In the genomic region with DNA sequence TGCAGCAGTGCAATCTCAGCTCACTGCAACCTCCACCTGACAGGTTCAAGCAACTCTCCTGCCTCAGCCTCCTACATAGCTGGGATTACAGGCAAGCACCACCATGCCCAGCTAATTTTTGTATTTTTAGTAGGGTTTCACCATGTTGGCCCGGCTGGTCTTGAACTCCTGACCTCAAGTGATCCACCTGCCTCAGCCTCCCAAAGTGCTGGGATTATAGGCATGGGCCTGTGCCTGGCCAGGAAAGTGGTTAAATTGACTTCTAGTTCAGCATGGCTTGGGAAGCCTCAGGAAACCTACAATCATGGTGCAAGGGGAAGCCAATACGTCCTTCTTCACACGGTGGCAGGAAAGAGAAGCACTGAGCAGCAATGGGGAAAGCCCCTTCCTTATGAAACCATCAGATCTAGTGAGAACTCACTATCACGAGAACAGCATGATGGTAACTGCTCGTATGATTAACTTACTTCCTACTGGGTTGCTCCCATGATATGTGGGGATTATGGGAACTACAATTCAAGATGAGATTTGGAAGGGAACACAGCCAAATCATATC, we compare ENCODE assay signal across 9 cellular contexts. TPM values are rescaled to one million over a fixed set of nuclear protein-coding genes. Genes with fewer than 3 reads are reported as not detected.
DNase-seq lines count a peak whose midpoint lies in the region; ATAC-seq and TF ChIP-seq lines count a peak whose summit lies in the region.
"Not testable (repeated sequence)": the region's sequence is repeated elsewhere in the genome, so short reads cannot be mapped to it uniquely, and the experiment has no call there.
"Had no signal": no experiment of that assay in that cellular context is flagged by ENCODE, and none has a peak within 500 bp of the region (broad histone marks: within the 10 kb centered on the region; RNA-seq: fewer than 3 reads in every experiment).

No MANE protein-coding gene starts in this region.

- not testable (repeated sequence) for H3K79me2 ChIP-seq in KMS-11 (ENCODE audit: insufficient read depth, low read depth)

- peak overlapping the region; percentile 98 for H3K4me2 ChIP-seq in KMS-11

- H3K4me1 ChIP-seq in KMS-11 (ENCODE audit: low read depth, poor library complexity, severe bottlenecking) (peaks cover 73% of the 10 kb centered on the region), left lung (peaks cover 0 to 49% of the 10 kb centered on the region in 2 donors)

- not testable (repeated sequence) for H3K27me3 ChIP-seq in KMS-11 (ENCODE audit: insufficient read depth, low read depth); left lung

- not testable (repeated sequence) for H4K20me1 ChIP-seq in KMS-11 (ENCODE audit: insufficient read depth)

- H3K9me3 ChIP-seq in left lung: not testable (repeated sequence)

- intact Hi-C loops in activated T-helper 2 cell treated with anti-CD3 and anti-CD28 coated beads, Interferon-gamma antibody, Interleukin-2, Interleukin-4, amounts not matched to agents 10 μg/mL and 5 μg/mL and 100 μg/mL, durations not matched to agents 14 hours and 24 hours and 36 hours (cut with micrococcal nuclease): loop anchor here (1.0 to 10.0 kb wide), 3 partner anchors 55 to 402 kb away; partner anchors contain the start of genes NIT1 and PFDN2
- intact Hi-C loops in left lung (cut with DNase I): not testable (repeated sequence)

- H3K4me1 Mint-ChIP-seq in activated T-helper 2 cell treated with anti-CD3 and anti-CD28 coated beads, Interferon-gamma antibody, Interleukin-2, Interleukin-4, amounts not matched to agents 10 μg/mL and 5 μg/mL and 100 μg/mL, durations not matched to agents 14 hours and 24 hours and 36 hours (ENCODE audit: low read depth): peaks cover 38% of the 10 kb centered on the region

- H2AFZ ChIP-seq in KMS-11 (ENCODE audit: low read depth): peak overlapping the region; percentile 78

- not testable (repeated sequence) for H3K4me3 ChIP-seq in KMS-11 (IDR thresholded peaks at IDR 0.05; ENCODE audit: insufficient read depth, low read depth, low read length)
- H3K4me3 ChIP-seq in left lung: peak overlapping the region in 1 of 2 donors; percentile 58

- peak overlapping the region; percentile 62; the same call in 1 of the 2 replicates for H3K9ac ChIP-seq in KMS-11

- not testable (repeated sequence) for H3K27me3 Mint-ChIP-seq in activated T-helper 2 cell treated with anti-CD3 and anti-CD28 coated beads, Interferon-gamma antibody, Interleukin-2, Interleukin-4, amounts not matched to agents 10 μg/mL and 5 μg/mL and 100 μg/mL, durations not matched to agents 14 hours and 24 hours and 36 hours (ENCODE audit: low read depth)

- H3K27ac Mint-ChIP-seq in activated T-helper 2 cell treated with anti-CD3 and anti-CD28 coated beads, Interferon-gamma antibody, Interleukin-2, Interleukin-4, amounts not matched to agents 10 μg/mL and 5 μg/mL and 100 μg/mL, durations not matched to agents 14 hours and 24 hours and 36 hours: not testable (repeated sequence)

- TF ChIP-seq CTCF in KMS-11 (conservative IDR thresholded peaks at IDR 0.05; ENCODE audit: low read depth, low read length); left lung (IDR thresholded peaks at IDR 0.05): not testable (repeated sequence)

- DNase-seq in GF-D8 (lab: John Stamatoyannopoulos, UW): peak; percentile 29
- peak; percentile 41 for DNase-seq in T-helper 22 cell (ENCODE audit: low read depth)
- peak; percentile 38 for DNase-seq in activated T-helper 2 cell treated with anti-CD3 and anti-CD28 coated beads, Interferon-gamma antibody, Interleukin-2, Interleukin-4, amounts not matched to agents 10 μg/mL and 5 μg/mL and 100 μg/mL, durations not matched to agents 14 hours and 24 hours and 36 hours (ENCODE audit: low spot score)
- peak in 1 of 2 donors; percentile 39 for DNase-seq in left lung
- DNase-seq in stimulated activated naive CD8-positive, alpha-beta T cell treated with anti-CD3 and anti-CD28 coated beads, Interleukin-15, Interleukin-2, amounts not matched to agents 100 U/mL and 50 U/mL, for 24 hours: peak; percentile 54

- H3K36me3 Mint-ChIP-seq in activated T-helper 2 cell treated with anti-CD3 and anti-CD28 coated beads, Interferon-gamma antibody, Interleukin-2, Interleukin-4, amounts not matched to agents 10 μg/mL and 5 μg/mL and 100 μg/mL, durations not matched to agents 14 hours and 24 hours and 36 hours (ENCODE audit: low read depth): not testable (repeated sequence)

- ATAC-seq in GM19372 (IDR thresholded peaks at IDR 0.05; ENCODE audit: low read depth, unreplicated experiment) (peak; percentile 42), HG02852 (IDR thresholded peaks at IDR 0.05; ENCODE audit: unreplicated experiment) (peak; percentile 44), left lung (peak; percentile 76)
- peak; percentile 46 for ATAC-seq in stimulated activated naive CD8-positive, alpha-beta T cell treated with anti-CD3 and anti-CD28 coated beads, Interleukin-15, Interleukin-2, amounts not matched to agents 100 U/mL and 50 U/mL, for 24 hours

- H3K36me3 ChIP-seq in KMS-11 (ENCODE audit: insufficient read depth); left lung: not testable (repeated sequence)

- peak overlapping the region; percentile 71 for H3K27ac ChIP-seq in KMS-11
- H3K27ac ChIP-seq in left lung: peak overlapping the region; percentile 30 to 88

- H3K4me3 Mint-ChIP-seq in activated T-helper 2 cell treated with anti-CD3 and anti-CD28 coated beads, Interferon-gamma antibody, Interleukin-2, Interleukin-4, amounts not matched to agents 10 μg/mL and 5 μg/mL and 100 μg/mL, durations not matched to agents 14 hours and 24 hours and 36 hours (ENCODE audit: low read depth): not testable (repeated sequence)

- H3K9me3 Mint-ChIP-seq in activated T-helper 2 cell treated with anti-CD3 and anti-CD28 coated beads, Interferon-gamma antibody, Interleukin-2, Interleukin-4, amounts not matched to agents 10 μg/mL and 5 μg/mL and 100 μg/mL, durations not matched to agents 14 hours and 24 hours and 36 hours: not testable (repeated sequence)

RNA-seq across cellular contexts. Expression of gene CD48, which starts 1.0 kb away (rescaled TPM):
- total RNA-seq in activated T-helper 2 cell treated with anti-CD3 and anti-CD28 coated beads, Interferon-gamma antibody, Interleukin-2, Interleukin-4, amounts not matched to agents 10 μg/mL and 5 μg/mL and 100 μg/mL, durations not matched to agents 14 hours and 24 hours and 36 hours: 101 and 103 TPM in 2 replicates
- total RNA-seq in left lung: 10 to 100 TPM in 1 of 2 donors, 1 to 10 TPM in 1; 9.9 to 35.5 TPM

RNA-seq across cellular contexts. Expression of gene SLAMF7, which starts 26.4 kb away (rescaled TPM):
- 4.1 and 5.5 TPM in 2 replicates for total RNA-seq in activated T-helper 2 cell treated with anti-CD3 and anti-CD28 coated beads, Interferon-gamma antibody, Interleukin-2, Interleukin-4, amounts not matched to agents 10 μg/mL and 5 μg/mL and 100 μg/mL, durations not matched to agents 14 hours and 24 hours and 36 hours
- total RNA-seq in left lung: 10 to 100 TPM; 16.9 to 33.8 TPM
- total RNA-seq: mesothelial cell of epicardium had no signal
